ENCODE assay signal across 11 cellular contexts in the genomic region with DNA sequence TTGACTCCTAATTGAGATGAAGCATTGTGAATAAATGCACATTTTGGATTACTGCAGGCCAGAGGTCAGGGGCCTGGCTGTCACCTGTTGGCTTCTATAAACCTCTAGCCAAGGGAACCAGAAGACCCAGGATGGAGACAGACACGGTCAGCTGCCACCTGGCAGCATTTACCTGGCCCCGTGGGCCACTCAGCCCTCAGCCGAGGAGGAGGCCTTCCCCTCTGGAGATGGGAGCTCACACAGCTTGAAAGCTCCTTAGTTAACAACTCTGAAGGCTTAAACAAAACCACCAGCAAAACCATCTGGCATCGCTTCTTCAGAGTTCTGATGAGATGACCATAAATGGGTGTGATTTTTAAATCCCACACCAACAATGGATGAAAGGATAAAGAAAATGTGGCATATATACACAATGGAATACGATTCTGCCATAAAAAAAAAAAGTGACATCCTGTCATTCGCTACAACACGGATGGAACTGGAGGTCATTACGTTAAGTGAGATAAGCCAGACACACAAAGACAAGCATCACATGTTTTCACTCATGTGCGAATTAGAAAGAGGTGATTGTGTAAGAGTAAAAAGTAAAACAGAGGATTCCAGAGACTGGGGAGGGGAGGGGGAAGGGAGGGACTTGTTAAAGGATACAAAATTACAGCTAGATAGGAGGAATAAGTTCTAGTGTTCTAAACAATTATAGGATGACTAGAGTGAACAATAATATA.
"Had no signal": no experiment of that assay in that cellular context is flagged by ENCODE, and none has a peak within 500 bp of the region (broad histone marks: within the 10 kb centered on the region; RNA-seq: fewer than 3 reads in every experiment).

No MANE protein-coding gene starts in this region.

- DNase-seq: activated CD4-positive, alpha-beta T cell treated with anti-CD3 and anti-CD28 coated beads, Interleukin-2, amount 50 U/mL, for 48 hours; activated CD8-positive, alpha-beta memory T cell treated with anti-CD3 and anti-CD28 coated beads, Interleukin-2, amount 10 ng/mL, durations not matched to agents 7 days and 5 days; activated naive CD4-positive, alpha-beta T cell treated with anti-CD3 and anti-CD28 coated beads for 36 hours; activated T-cell treated with anti-CD3 and anti-CD28 coated beads, Interleukin-2, amount 50 U/mL, for 1 hour; cerebellar nuclear complex; effector CD8-positive, alpha-beta T cell; hypothalamus; mesendoderm; stimulated activated CD4-positive, alpha-beta T cell treated with anti-CD3 and anti-CD28 coated beads, Interleukin-2, amount 100 ng/mL, for 48 hours had no signal

- ATAC-seq: activated CD8-positive, alpha-beta memory T cell treated with anti-CD3 and anti-CD28 coated beads, Interleukin-2, amount 10 ng/mL, durations not matched to agents 7 days and 5 days; natural killer cell treated with Interleukin-12 subunit alpha and Interleukin-12 subunit beta and Interleukin-15 and Interleukin-18, amount 100 ng/mL, for 72 hours; stimulated activated memory B cell treated with anti-CD40 and anti-IgM and Interleukin-4, amounts not matched to agents 10 μg/mL and 1 μg/mL and 100 μg/mL, for 72 hours had no signal
